Comparison of ENCODE assay signal across 8 cellular contexts in genomic region chr2:121596221-121597080, GRCh38. TPM values are rescaled to one million over a fixed set of nuclear protein-coding genes. Genes with fewer than 3 reads are reported as not detected.
DNase-seq lines count a peak whose midpoint lies in the region; ATAC-seq and TF ChIP-seq lines count a peak whose summit lies in the region.

No MANE protein-coding gene starts in this region.

- H3K79me2 ChIP-seq in osteoblast (ENCODE audit: insufficient read depth, low read length) = peaks cover 54% of the 10 kb centered on the region

- peaks cover 16% of the 10 kb centered on the region for H3K4me1 ChIP-seq in CD4-positive, CD25-positive, alpha-beta regulatory T cell (ENCODE audit: control insufficient read depth, insufficient read depth, low read length, poor library complexity, severe bottlenecking)
- H3K4me1 ChIP-seq in osteoblast (ENCODE audit: insufficient read depth, low read length) = peaks cover 11% of the 10 kb centered on the region

- H3K9me3 ChIP-seq in CD4-positive, CD25-positive, alpha-beta regulatory T cell (ENCODE audit: control insufficient read depth in 2 of 2, low read length in 2 of 2) = no peaks in the 10 kb centered on the region
- H3K9me3 ChIP-seq in osteoblast (ENCODE audit: low read depth, low read length) = no peaks in the 10 kb centered on the region

- H3K4me3 ChIP-seq in CD4-positive, CD25-positive, alpha-beta regulatory T cell (ENCODE audit: low read depth, low read length) = peak overlapping the region; percentile 22
- H3K4me3 ChIP-seq in fibroblast of villous mesenchyme (ENCODE audit: low read depth, low read length) (peak overlapping the region; percentile 33), osteoblast (ENCODE audit: insufficient read depth, low read length) (peak overlapping the region; percentile 17)

- peaks cover 6% of the 10 kb centered on the region for H3K36me3 Mint-ChIP-seq in CD4-positive, CD25-positive, alpha-beta regulatory T cell
- H3K36me3 Mint-ChIP-seq in activated CD4-positive, alpha-beta T cell treated with anti-CD3 and anti-CD28 coated beads, Interleukin-2, amount 10 ng/mL, durations not matched to agents 7 days and 5 days (ENCODE audit: low read depth) = peaks cover 10% of the 10 kb centered on the region

- H3K27me3 ChIP-seq in CD4-positive, CD25-positive, alpha-beta regulatory T cell (ENCODE audit: control insufficient read depth, insufficient read depth, low read length) = no peaks in the 10 kb centered on the region
- H3K27me3 ChIP-seq in osteoblast (ENCODE audit: insufficient read depth, low read length) = no peaks in the 10 kb centered on the region

- peaks cover 5% of the 10 kb centered on the region for H4K20me1 ChIP-seq in osteoblast (ENCODE audit: insufficient read depth, low read length)

- no peaks in the 10 kb centered on the region for H3K9me3 Mint-ChIP-seq in CD4-positive, CD25-positive, alpha-beta regulatory T cell
- H3K9me3 Mint-ChIP-seq in activated CD4-positive, alpha-beta T cell treated with anti-CD3 and anti-CD28 coated beads, Interleukin-2, amount 10 ng/mL, durations not matched to agents 7 days and 5 days = no peaks in the 10 kb centered on the region

- peaks cover 35 to 64% (median 40%) of the 10 kb centered on the region in 4 donors for H3K4me1 Mint-ChIP-seq in CD4-positive, CD25-positive, alpha-beta regulatory T cell
- peaks cover 49% of the 10 kb centered on the region for H3K4me1 Mint-ChIP-seq in activated CD4-positive, alpha-beta T cell treated with anti-CD3 and anti-CD28 coated beads, Interleukin-2, amount 10 ng/mL, durations not matched to agents 7 days and 5 days

- H3K4me3 Mint-ChIP-seq in CD4-positive, CD25-positive, alpha-beta regulatory T cell = peak overlapping the region; percentile 7 to 75 (median 26)
- H3K4me3 Mint-ChIP-seq in activated CD4-positive, alpha-beta T cell treated with anti-CD3 and anti-CD28 coated beads, Interleukin-2, amount 10 ng/mL, durations not matched to agents 7 days and 5 days = peak overlapping the region; percentile 66

- TF ChIP-seq POLR2A in GM18505 (IDR thresholded peaks at IDR 0.05; ENCODE audit: borderline replicate concordance, extremely low read depth, insufficient read depth, insufficient read length) = no peak

- TF ChIP-seq CTCF in fibroblast of villous mesenchyme (IDR thresholded peaks at IDR 0.05; ENCODE audit: insufficient read depth, low read depth, low read length) (peak; percentile 57), osteoblast (IDR thresholded peaks at IDR 0.05; ENCODE audit: extremely low read depth, low read depth, low read length) (peak; percentile 49)

- H3K4me2 ChIP-seq in osteoblast (ENCODE audit: insufficient read depth, low read length) = peak overlapping the region; percentile 69

- peak in 1 of 3 donors; percentile 58 for DNase-seq in CD4-positive, CD25-positive, alpha-beta regulatory T cell
- DNase-seq in NCI-H146 (lab: John Stamatoyannopoulos, UW) (peak; percentile 41), fibroblast of villous mesenchyme (ENCODE audit: low read depth) (peak; percentile 64), osteoblast (ENCODE audit: insufficient read length, low spot score, missing footprints) (peak; percentile 50), mesenteric fat pad (ENCODE audit: low spot score) (no peak)
- DNase-seq in activated CD4-positive, alpha-beta T cell treated with anti-CD3 and anti-CD28 coated beads, Interleukin-2, amount 10 ng/mL, durations not matched to agents 7 days and 5 days = peak; percentile 27

- H3K36me3 ChIP-seq in CD4-positive, CD25-positive, alpha-beta regulatory T cell (ENCODE audit: control insufficient read depth, insufficient read depth, low read length) = no peaks in the 10 kb centered on the region
- no peaks in the 10 kb centered on the region for H3K36me3 ChIP-seq in osteoblast (ENCODE audit: insufficient read depth, low read length)

- no peaks in the 10 kb centered on the region for H3K27me3 Mint-ChIP-seq in CD4-positive, CD25-positive, alpha-beta regulatory T cell
- no peaks in the 10 kb centered on the region for H3K27me3 Mint-ChIP-seq in activated CD4-positive, alpha-beta T cell treated with anti-CD3 and anti-CD28 coated beads, Interleukin-2, amount 10 ng/mL, durations not matched to agents 7 days and 5 days

- peak overlapping the region; percentile 83 to 94 (median 85) for H3K27ac Mint-ChIP-seq in CD4-positive, CD25-positive, alpha-beta regulatory T cell
- peak overlapping the region; percentile 71 for H3K27ac Mint-ChIP-seq in activated CD4-positive, alpha-beta T cell treated with anti-CD3 and anti-CD28 coated beads, Interleukin-2, amount 10 ng/mL, durations not matched to agents 7 days and 5 days

- POLR2A ChIA-PET in activated CD4-positive, alpha-beta T cell treated with anti-CD3 and anti-CD28 coated beads, Interleukin-2, amount 10 ng/mL, durations not matched to agents 7 days and 5 days (lab: Charles Lee) = no interaction called here

- peak; percentile 40 to 50 for ATAC-seq in CD4-positive, CD25-positive, alpha-beta regulatory T cell (ENCODE audit: low read depth in 2 of 2)
- peak; percentile 78 for ATAC-seq in GM18505 (IDR thresholded peaks at IDR 0.05; ENCODE audit: unreplicated experiment)
- peak; percentile 59 for ATAC-seq in HG02798 (IDR thresholded peaks at IDR 0.05; ENCODE audit: poor library complexity, unreplicated experiment)

- CTCF ChIA-PET in activated CD4-positive, alpha-beta T cell treated with anti-CD3 and anti-CD28 coated beads, Interleukin-2, amount 10 ng/mL, durations not matched to agents 7 days and 5 days (lab: Charles Lee) = interaction anchor here (1.3 kb wide), 1 partner anchor 9 kb away, joined by 3 read pairs; no protein-coding TSS in a partner anchor

- H2AFZ ChIP-seq in osteoblast (ENCODE audit: low read length) = peak overlapping the region; percentile 11

- H3K27ac ChIP-seq in CD4-positive, CD25-positive, alpha-beta regulatory T cell (ENCODE audit: insufficient read depth, low read length, poor library complexity, severe bottlenecking) = no peak overlapping the region
- peak overlapping the region; percentile 10 for H3K27ac ChIP-seq in osteoblast (ENCODE audit: low read depth, low read length)

RNA-seq across cellular contexts. Expression of gene CLASP1, which starts 52.8 kb away (rescaled TPM):
- 72.1 TPM for total RNA-seq in CD4-positive, CD25-positive, alpha-beta regulatory T cell
- polyA plus RNA-seq in CD4-positive, CD25-positive, alpha-beta regulatory T cell = 10 to 100 TPM in 3 of 4 donors, 1 to 10 TPM in 1; 8.7 to 14.5 (median 12.2) TPM
- total RNA-seq in activated CD4-positive, alpha-beta T cell treated with anti-CD3 and anti-CD28 coated beads, Interleukin-2, amount 10 ng/mL, durations not matched to agents 7 days and 5 days = 10 to 100 TPM; 52.7 to 54.9 TPM
- total RNA-seq in fibroblast of villous mesenchyme = 47.4 and 58.3 TPM in 2 replicates
- total RNA-seq in osteoblast = 46.0 and 51.0 TPM in 2 replicates
- total RNA-seq in mesenteric fat pad = 64.4 TPM
